Comparison of ENCODE assay signal across 26 cellular contexts in genomic region chr7:2514473-2515423, GRCh38. TPM values are rescaled to one million over a fixed set of nuclear protein-coding genes. Genes with fewer than 3 reads are reported as not detected.
DNase-seq lines count a peak whose midpoint lies in the region; ATAC-seq, FAIRE-seq and TF ChIP-seq lines count a peak whose summit lies in the region.
"Had no signal": no experiment of that assay in that cellular context is flagged by ENCODE, and none has a peak within 500 bp of the region (broad histone marks: within the 10 kb centered on the region; RNA-seq: fewer than 3 reads in every experiment).

No MANE protein-coding gene starts in this region.

- no peak overlapping the region for H3K14ac ChIP-seq in neuronal stem cell (ENCODE audit: low read length)

- TF ChIP-seq CTCF in bronchial epithelial cell (IDR thresholded peaks at IDR 0.05; ENCODE audit: insufficient read depth, low read length, severe bottlenecking) (no peak), gastrocnemius medialis (IDR thresholded peaks at IDR 0.05 in 4 of 5, conservative IDR thresholded peaks at IDR 0.05 in 1 of 5) (no peak)

- H3K9me3 ChIP-seq in BLaER1 treated with 17β-estradiol and CSF1 and Interleukin-3, amounts not matched to agents 10 nM and 100 nM (replicated peaks in 1 of 11): no peaks in the 10 kb centered on the region
- H3K9me3 ChIP-seq in neuronal stem cell (replicated peaks in 1 of 2; ENCODE audit: control insufficient read depth in 2 of 2, insufficient read depth in 1 of 2, low read depth in 1 of 2, low read length in 2 of 2) (peaks cover 0 to 2% of the 10 kb centered on the region in 2 donors), gastrocnemius medialis (no peaks in the 10 kb centered on the region)

- no peak overlapping the region for H4K91ac ChIP-seq in neuronal stem cell (ENCODE audit: low read depth, low read length, poor library complexity)

- H2BK15ac ChIP-seq in neuronal stem cell (ENCODE audit: low read length): peak overlapping the region; percentile 96

- H2BK12ac ChIP-seq in neuronal stem cell (ENCODE audit: low read length): peak overlapping the region; percentile 7

- H3K27ac ChIP-seq in BLaER1 treated with 17β-estradiol and CSF1 and Interleukin-3, amounts not matched to agents 10 nM and 100 nM: peak overlapping the region in 2 of 11 experiments; percentile 82 to 96; a peak in 2 of 22 replicates
- no peak overlapping the region for H3K27ac ChIP-seq in neuronal stem cell (replicated peaks; ENCODE audit: low read length)
- H3K27ac ChIP-seq in gastrocnemius medialis: no peak overlapping the region
- H3K27ac ChIP-seq: HL-60 had no signal

- no peaks in the 10 kb centered on the region for H3K79me1 ChIP-seq in neuronal stem cell (ENCODE audit: low read depth, low read length)

- FAIRE-seq in HTR-8/SVneo (lab: Jason Lieb, UNC) (peak; percentile 99), bronchial epithelial cell (lab: Jason Lieb, UNC) (peak; percentile 81), frontal cortex (lab: Jason Lieb, UNC) (no peak)
- FAIRE-seq: GM12878 had no signal

- peaks cover 57 to 89% (median 87%) of the 10 kb centered on the region in 10 experiments for H3K4me1 ChIP-seq in BLaER1 treated with 17β-estradiol and CSF1 and Interleukin-3, amounts not matched to agents 10 nM and 100 nM
- H3K4me1 ChIP-seq in neuronal stem cell (ENCODE audit: control insufficient read depth in 2 of 2, insufficient read depth in 1 of 2, low read depth in 1 of 2, low read length in 2 of 2): peaks cover 43 to 58% of the 10 kb centered on the region in 2 donors
- peaks cover 0 to 2% of the 10 kb centered on the region in 2 donors for H3K4me1 ChIP-seq in gastrocnemius medialis

- peak overlapping the region; percentile 44 for H3K18ac ChIP-seq in neuronal stem cell (ENCODE audit: low read length)

- H3K4ac ChIP-seq in neuronal stem cell (ENCODE audit: low read length): no peak overlapping the region

- peaks cover 0 to 1% (median 0%) of the 10 kb centered on the region in 11 experiments; a peak in 2 of 22 replicates for H4K20me1 ChIP-seq in BLaER1 treated with 17β-estradiol and CSF1 and Interleukin-3, amounts not matched to agents 10 nM and 100 nM

- intact Hi-C loops in gastrocnemius medialis (cut with DNase I; ENCODE audit: low total_unique reads): no loop called here

- no peak for TF ChIP-seq POLR2A in gastrocnemius medialis (IDR thresholded peaks at IDR 0.05)

- no peak overlapping the region for H3K9ac ChIP-seq in BLaER1 treated with 17β-estradiol and CSF1 and Interleukin-3, amounts not matched to agents 10 nM and 100 nM
- H3K9ac ChIP-seq in neuronal stem cell (ENCODE audit: low read depth, low read length, poor library complexity): no peak overlapping the region

- H2AK5ac ChIP-seq in neuronal stem cell (ENCODE audit: low read depth, low read length): peak overlapping the region; percentile 99

- H3K23ac ChIP-seq in neuronal stem cell (ENCODE audit: low read depth, low read length, poor library complexity): peak overlapping the region; percentile 22

- peak overlapping the region; percentile 35 for H2BK5ac ChIP-seq in neuronal stem cell (ENCODE audit: low read length)

- 0 out of 22 replicates have a peak, but pooled peaks cover 0 to under 1% (median 0%) of the 10 kb centered on the region in 11 experiments for H3K27me3 ChIP-seq in BLaER1 treated with 17β-estradiol and CSF1 and Interleukin-3, amounts not matched to agents 10 nM and 100 nM
- H3K27me3 ChIP-seq in bronchial epithelial cell (ENCODE audit: control insufficient read depth, insufficient read depth, low read length): peaks cover 1% of the 10 kb centered on the region
- H3K27me3 ChIP-seq in neuronal stem cell (ENCODE audit: control insufficient read depth in 3 of 3, insufficient read depth in 3 of 3, low read depth in 1 of 3, low read length in 3 of 3): peaks cover 0 to 12% (median 0%) of the 10 kb centered on the region in 3 experiments
- no peaks in the 10 kb centered on the region for H3K27me3 ChIP-seq in gastrocnemius medialis

- H2BK120ac ChIP-seq in neuronal stem cell (ENCODE audit: low read depth, low read length): no peak overlapping the region

- no peak overlapping the region for H3K4me3 ChIP-seq in BLaER1 treated with 17β-estradiol and CSF1 and Interleukin-3, amounts not matched to agents 10 nM and 100 nM
- H3K4me3 ChIP-seq in bronchial epithelial cell (ENCODE audit: low read depth, low read length) (no peak overlapping the region), neuronal stem cell (ENCODE audit: low read length in 2 of 2) (no peak overlapping the region), gastrocnemius medialis (no peak overlapping the region)
- H3K4me3 ChIP-seq: GM12878 had no signal

- DNase-seq in HTR-8/SVneo (ENCODE audit: insufficient read length, low spot score) (no peak), bronchial epithelial cell (ENCODE audit: low read depth) (no peak), neuronal stem cell (ENCODE audit: low spot score) (no peak), frontal cortex (ENCODE audit: low spot score in 2 of 2) (no peak), gastrocnemius medialis (no peak)
- DNase-seq: 8988T; CD4-positive, CD25-positive, alpha-beta regulatory T cell; CD8-positive, alpha-beta memory T cell; COR-L47; DMS 273 treated with DMSO at 0.1 percent for 48 hours; DMS53; DND-41; EL; GOT3; H9; KG1 had no signal

- WGBS in neuronal stem cell (ENCODE audit: extremely low coverage in 2 of 2, insufficient read length in 2 of 2, insufficient replicate concordance in 1 of 2), 2 donors: no CpG with 5 or more reads among the region's 9 CpGs

- H4K8ac ChIP-seq in neuronal stem cell (ENCODE audit: low read depth, low read length): no peak overlapping the region

- in situ Hi-C loops in gastrocnemius medialis (cut with MboI; ENCODE audit: low sequenced_read_pairs in 4 of 4): no loop called here

- H2AFZ ChIP-seq in neuronal stem cell (ENCODE audit: low read length): no peak overlapping the region

- no peaks in the 10 kb centered on the region for H3K36me3 ChIP-seq in BLaER1 treated with 17β-estradiol and CSF1 and Interleukin-3, amounts not matched to agents 10 nM and 100 nM
- H3K36me3 ChIP-seq in bronchial epithelial cell (ENCODE audit: control insufficient read depth, insufficient read depth, low read length) (no peaks in the 10 kb centered on the region), neuronal stem cell (replicated peaks in 1 of 2; ENCODE audit: control insufficient read depth in 2 of 2, insufficient read depth in 2 of 2, low read length in 2 of 2) (no peaks in the 10 kb centered on the region), gastrocnemius medialis (no peaks in the 10 kb centered on the region)

- H3K4me2 ChIP-seq in BLaER1 treated with 17β-estradiol and CSF1 and Interleukin-3, amounts not matched to agents 10 nM and 100 nM: peak overlapping the region in 7 of 11 experiments; percentile 87 to 100 (median 96); a peak in 4 of 22 replicates
- no peak overlapping the region for H3K4me2 ChIP-seq in neuronal stem cell (ENCODE audit: insufficient read depth, low read length, poor library complexity, severe bottlenecking)

- ATAC-seq in HG02938 (IDR thresholded peaks at IDR 0.05; ENCODE audit: unreplicated experiment) (no peak), gastrocnemius medialis (no peak), GM18517 (IDR thresholded peaks at IDR 0.05; ENCODE audit: unreplicated experiment) (no peak)
- ATAC-seq: GM12878 had no signal

RNA-seq across cellular contexts. Expression of gene LFNG, which starts 4.8 kb away (rescaled TPM):
- total RNA-seq in bronchial epithelial cell: 4.5 and 6.8 TPM in 2 replicates
- 84.0 TPM for polyA plus RNA-seq in neuronal stem cell (2013, experiment 1 of 2)
- polyA plus RNA-seq in neuronal stem cell (2013, experiment 2 of 2): 82.3 TPM
- total RNA-seq in frontal cortex: 9.4 TPM
- total RNA-seq in gastrocnemius medialis: 1 to 10 TPM; 1.0 to 5.9 (median 1.7) TPM

RNA-seq across cellular contexts. Expression of gene GRIFIN, which starts 38.5 kb away (rescaled TPM):
- not detected in 2 replicates for total RNA-seq in bronchial epithelial cell
- polyA plus RNA-seq in neuronal stem cell (2013, experiment 1 of 2): not detected
- polyA plus RNA-seq in neuronal stem cell (2013, experiment 2 of 2): not detected
- not detected for total RNA-seq in frontal cortex
- total RNA-seq in gastrocnemius medialis: not detected
- total RNA-seq: A673; CD4-positive, CD25-positive, alpha-beta regulatory T cell; CD8-positive, alpha-beta memory T cell; G401; GM12878; H9; HT1080 had no signal
- polyA plus RNA-seq: AG04450; CD4-positive, CD25-positive, alpha-beta regulatory T cell; CD8-positive, alpha-beta memory T cell; GM12878; IgD-negative memory B cell had no signal

RNA-seq across cellular contexts. Expression of gene BRAT1, which starts 40.6 kb away (rescaled TPM):
- 12.1 and 13.3 TPM in 2 replicates for total RNA-seq in bronchial epithelial cell
- 18.7 TPM for polyA plus RNA-seq in neuronal stem cell (2013, experiment 1 of 2)
- 18.1 TPM for polyA plus RNA-seq in neuronal stem cell (2013, experiment 2 of 2)
- 16.7 TPM for total RNA-seq in frontal cortex
- 10 to 100 TPM; 15.3 to 36.4 (median 20.2) TPM for total RNA-seq in gastrocnemius medialis

RNA-seq across cellular contexts. Expression of gene IQCE, which starts 44.0 kb away (rescaled TPM):
- total RNA-seq in bronchial epithelial cell (6.3 and 6.9 TPM in 2 replicates), frontal cortex (17.9 TPM), gastrocnemius medialis (10 to 100 TPM in 1 of 4 donors, 1 to 10 TPM in 3; 6.3 to 11.5 (median 8.8) TPM)
- 10.4 TPM for polyA plus RNA-seq in neuronal stem cell (2013, experiment 1 of 2)
- 10.3 TPM for polyA plus RNA-seq in neuronal stem cell (2013, experiment 2 of 2)
